Comparison of ENCODE assay signal across 2 cellular contexts in genomic region chr15:84747423-84748273, GRCh38.
TF ChIP-seq lines count a peak whose summit lies in the region.

No MANE protein-coding gene starts in this region.

TF ChIP-seq in HCT116, 20 proteins besides CTCF, POLR2A, EP300 and RAD21:
- TF ChIP-seq ZFX (IDR thresholded peaks at IDR 0.05) = no peak
- TF ChIP-seq EZH2 (IDR thresholded peaks at IDR 0.05) = no peak
- peak; percentile 28 for TF ChIP-seq EGR1 (IDR thresholded peaks at IDR 0.05; ENCODE audit: low read depth)
- TF ChIP-seq SP1 (IDR thresholded peaks at IDR 0.05; ENCODE audit: low read depth) = no peak
- no peak for TF ChIP-seq ZBTB33 (IDR thresholded peaks at IDR 0.05; ENCODE audit: extremely low read depth, insufficient replicate concordance, low read length)
- TF ChIP-seq SRF (IDR thresholded peaks at IDR 0.05; ENCODE audit: low read depth) = no peak
- no peak for TF ChIP-seq SIN3A (IDR thresholded peaks at IDR 0.05; ENCODE audit: low read depth)
- no peak; the same call in 1 of the 2 replicates for TF ChIP-seq POLR2AphosphoS5 (IDR thresholded peaks at IDR 0.05; ENCODE audit: low read depth, low read length)
- no peak for TF ChIP-seq ZNF274 (IDR thresholded peaks at IDR 0.05; ENCODE audit: low read depth, low read length)
- no peak for TF ChIP-seq FOSL1 (IDR thresholded peaks at IDR 0.05; ENCODE audit: low read depth)
- no peak for TF ChIP-seq JUND (IDR thresholded peaks at IDR 0.05)
- TF ChIP-seq EZH2phosphoT487 (IDR thresholded peaks at IDR 0.05; ENCODE audit: borderline replicate concordance) = no peak
- peak; percentile 3; the same call in 1 of the 2 replicates for TF ChIP-seq MAX (IDR thresholded peaks at IDR 0.05)
- no peak for TF ChIP-seq ELF1 (IDR thresholded peaks at IDR 0.05; ENCODE audit: borderline replicate concordance, low read depth)
- no peak for TF ChIP-seq CEBPB (IDR thresholded peaks at IDR 0.05; ENCODE audit: low read depth)

TF ChIP-seq in K562, 482 proteins besides CTCF, POLR2A, EP300 and RAD21 (continues in another document):
- TF ChIP-seq NR2C2 (CRISPR knock-in tag; IDR thresholded peaks at IDR 0.05) = no peak
- peak; percentile 78; the same call in 1 of the 2 replicates for TF ChIP-seq NR2C2 (tag; IDR thresholded peaks at IDR 0.05)
- peak; percentile 15; the same call in 1 of the 2 replicates for TF ChIP-seq PML (IDR thresholded peaks at IDR 0.05; ENCODE audit: low read length)
- TF ChIP-seq PRPF4 (IDR thresholded peaks at IDR 0.05; ENCODE audit: insufficient read depth, low read depth, low read length, poor library complexity, severe bottlenecking) = no peak
- no peak for TF ChIP-seq MAFF (IDR thresholded peaks at IDR 0.05; ENCODE audit: low read length)
- TF ChIP-seq XRCC5 (IDR thresholded peaks at IDR 0.05; ENCODE audit: low read depth, low read length) = no peak
- peak; percentile 60 for TF ChIP-seq NKRF (IDR thresholded peaks at IDR 0.05; ENCODE audit: borderline replicate concordance)
- no peak for TF ChIP-seq ILF3 (IDR thresholded peaks at IDR 0.05; ENCODE audit: borderline replicate concordance)
- no peak for TF ChIP-seq ZNF239 (CRISPR knock-in tag; IDR thresholded peaks at IDR 0.05)
- peak; percentile 40 for TF ChIP-seq CXXC5 (CRISPR knock-in tag; IDR thresholded peaks at IDR 0.05)
- TF ChIP-seq ZNF592 (IDR thresholded peaks at IDR 0.05) = 0 out of 2 replicates have a peak, but pooled peaks have one; percentile 34
- TF ChIP-seq ZBTB26 (CRISPR knock-in tag; IDR thresholded peaks at IDR 0.05) = 0 out of 2 replicates have a peak, but pooled peaks have one; percentile 14
- TF ChIP-seq ZNF511 (CRISPR knock-in tag; IDR thresholded peaks at IDR 0.05) = no peak
- peak; percentile 52 for TF ChIP-seq MGA (IDR thresholded peaks at IDR 0.05)
- no peak for TF ChIP-seq HOXB6 (CRISPR knock-in tag; IDR thresholded peaks at IDR 0.05; ENCODE audit: borderline replicate concordance)
- no peak for TF ChIP-seq HMG20A (CRISPR knock-in tag; conservative IDR thresholded peaks at IDR 0.05)
- no peak for TF ChIP-seq ZNF668 (CRISPR knock-in tag; IDR thresholded peaks at IDR 0.05)
- TF ChIP-seq PHF8 (IDR thresholded peaks at IDR 0.05; ENCODE audit: borderline replicate concordance, low read length) = peak; percentile 68; the same call in 1 of the 2 replicates
- TF ChIP-seq ZZZ3 (IDR thresholded peaks at IDR 0.05) = no peak
- TF ChIP-seq ZFX (CRISPR knock-in tag; IDR thresholded peaks at IDR 0.05) = peak; percentile 93
- TF ChIP-seq PRMT5 (CRISPR knock-in tag; IDR thresholded peaks at IDR 0.05) = no peak
- TF ChIP-seq MNT (conservative IDR thresholded peaks at IDR 0.05) = peak in 1 of 2 experiments; percentile 36; a peak in 1 of 4 replicates
- 0 out of 2 replicates have a peak, but pooled peaks have one; percentile 26 for TF ChIP-seq HDAC2 (IDR thresholded peaks at IDR 0.05)
- peak; percentile 65 for TF ChIP-seq NFE2 (IDR thresholded peaks at IDR 0.05; ENCODE audit: low read depth)
- no peak for TF ChIP-seq HSF4 (CRISPR knock-in tag; IDR thresholded peaks at IDR 0.05; ENCODE audit: borderline replicate concordance)
- TF ChIP-seq UBTF (IDR thresholded peaks at IDR 0.05; ENCODE audit: borderline replicate concordance in 1 of 2, low read depth in 2 of 2, low read length in 2 of 2) = peak; percentile 65 to 88; a peak in 2 of 4 replicates
